Comparison of ENCODE assay signal across 24 cellular contexts in genomic region chr4:155805016-155805415, GRCh38. TPM values are rescaled to one million over a fixed set of nuclear protein-coding genes. Genes with fewer than 3 reads are reported as not detected.
A peak's percentile ranks its signal among the peaks of the same experiment; 100 is the strongest.
DNase-seq lines count a peak whose midpoint lies in the region; ATAC-seq and TF ChIP-seq lines count a peak whose summit lies in the region.
"Had no signal": no experiment of that assay in that cellular context is flagged by ENCODE, and none has a peak within 500 bp of the region (broad histone marks: within the 10 kb centered on the region; RNA-seq: fewer than 3 reads in every experiment).

No MANE protein-coding gene starts in this region.

- no peak overlapping the region for H3K4me3 Mint-ChIP-seq in immature natural killer cell

- POLR2A ChIA-PET in SK-N-SH (lab: Yijun Ruan, JAX): no interaction called here

- TF ChIP-seq CTCF in SK-N-SH (IDR thresholded peaks at IDR 0.05) (no peak), cardiac fibroblast (IDR thresholded peaks at IDR 0.05; ENCODE audit: low read depth, low read length) (no peak)

- H3K9ac ChIP-seq in SK-N-SH (no peak overlapping the region), muscle layer of colon (ENCODE audit: low read length) (no peak overlapping the region)

- no peak overlapping the region for H3K27ac Mint-ChIP-seq in immature natural killer cell

- no peaks in the 10 kb centered on the region for H3K79me2 ChIP-seq in SK-N-SH (ENCODE audit: insufficient read depth)

- H3K4me1 Mint-ChIP-seq in immature natural killer cell: no peaks in the 10 kb centered on the region

- no peaks in the 10 kb centered on the region for H4K20me1 ChIP-seq in SK-N-SH (ENCODE audit: insufficient read depth)

- DNase-seq in SK-N-SH (no peak), cardiac fibroblast (ENCODE audit: low read depth in 2 of 2) (peak; percentile 39 to 58), immature natural killer cell (no peak), iPS-NIHi7 (ENCODE audit: extremely low spot score) (no peak), NCI-H2227 (lab: John Stamatoyannopoulos, UW; ENCODE audit: unreplicated experiment) (no peak)
- DNase-seq: activated CD4-positive, alpha-beta T cell treated with anti-CD3 and anti-CD28 coated beads for 48 hours; activated CD8-positive, alpha-beta memory T cell treated with anti-CD3 and anti-CD28 coated beads, Interleukin-2, amount 50 U/mL, for 4 hours; activated effector memory CD4-positive, alpha-beta T cell treated with anti-CD3 and anti-CD28 coated beads, Interleukin-2, amount 50 U/mL, for 16 hours; amygdala; C1 segment of cervical spinal cord; cortex of kidney; MM.1S; NCI-H1694; NCI-H446 treated with DMSO at 0.1 percent for 48 hours; NK-92 treated with Interleukin-12 subunit alpha and Interleukin-12 subunit beta, amount 100 ng/mL, for 24 hours; occipital lobe; stimulated activated CD4-positive, alpha-beta T cell treated with anti-CD3 and anti-CD28 coated beads, Interleukin-4, amount 100 ng/mL, for 4 hours had no signal

- H3K4me1 ChIP-seq in SK-N-SH (ENCODE audit: control insufficient read depth in 1 of 2, insufficient read depth in 2 of 2, low read depth in 1 of 2, low read length in 1 of 2): 0 out of 4 replicates have a peak, but pooled peaks cover 0 to 3% of the 10 kb centered on the region in 2 experiments
- H3K4me1 ChIP-seq in muscle layer of colon (ENCODE audit: insufficient read depth, low read length): peaks cover 48% of the 10 kb centered on the region
- H3K4me1 ChIP-seq: suprapubic skin had no signal

- H3K27ac ChIP-seq in SK-N-SH (ENCODE audit: low read depth in 2 of 2, low read length in 1 of 2) (peak overlapping the region in 1 of 2 experiments; percentile 53; a peak in 2 of 4 replicates), muscle layer of colon (ENCODE audit: low read depth, low read length) (peak overlapping the region; percentile 48)
- H3K27ac ChIP-seq: 22Rv1, suprapubic skin had no signal

- H3F3A ChIP-seq in SK-N-SH (replicated peaks; ENCODE audit: insufficient read depth): peaks cover 8% of the 10 kb centered on the region

- H3K9me3 Mint-ChIP-seq in immature natural killer cell: no peaks in the 10 kb centered on the region

- H3K27me3 ChIP-seq in SK-N-SH (ENCODE audit: insufficient read depth): no peaks in the 10 kb centered on the region
- no peaks in the 10 kb centered on the region for H3K27me3 ChIP-seq in muscle layer of colon (ENCODE audit: control insufficient read depth in 1 of 2, insufficient read depth in 2 of 2, low read length in 2 of 2)
- H3K27me3 ChIP-seq: suprapubic skin had no signal

- CTCF ChIA-PET in SK-N-SH (lab: Yijun Ruan, JAX): interaction anchor here (1.0 kb wide), 1 partner anchor 401 kb away, joined by 4 read pairs; no protein-coding TSS in a partner anchor

- peaks cover 0 to 3% (median 0%) of the 10 kb centered on the region in 3 donors for H3K27me3 Mint-ChIP-seq in immature natural killer cell (ENCODE audit: low read depth in 3 of 3)

- peak overlapping the region; percentile 20; the same call in 1 of the 2 replicates for H2AFZ ChIP-seq in SK-N-SH (ENCODE audit: low read depth)

- ATAC-seq in SK-N-SH treated with all-trans-retinoic acid at 6 μM for 48 hours (no peak), GM19035 (IDR thresholded peaks at IDR 0.05; ENCODE audit: unreplicated experiment) (no peak)
- ATAC-seq: HepG2 had no signal

- peaks cover 0 to 10% (median 7%) of the 10 kb centered on the region in 3 donors for H3K36me3 Mint-ChIP-seq in immature natural killer cell

- H3K4me3 ChIP-seq in SK-N-SH (ENCODE audit: low read depth in 2 of 2, low read length in 1 of 2) (no peak overlapping the region), cardiac fibroblast (replicated peaks in 1 of 2; ENCODE audit: low read depth in 2 of 2, low read length in 2 of 2) (no peak overlapping the region), muscle layer of colon (ENCODE audit: low read depth in 1 of 2, low read length in 2 of 2) (no peak overlapping the region)
- H3K4me3 ChIP-seq: skin epidermis, suprapubic skin had no signal

- 79% methylated on average over 1 of the region's 1 CpG for WGBS in SK-N-SH (ENCODE audit: low lambda C conversion rate)

- TF ChIP-seq RAD21 in SK-N-SH (IDR thresholded peaks at IDR 0.05; ENCODE audit: low read length): no peak

- no peaks in the 10 kb centered on the region for H3K9me3 ChIP-seq in SK-N-SH
- no peaks in the 10 kb centered on the region for H3K9me3 ChIP-seq in muscle layer of colon (ENCODE audit: low read length)
- H3K9me3 ChIP-seq: suprapubic skin had no signal

- H3K4me2 ChIP-seq in SK-N-SH: peak overlapping the region; percentile 42; the same call in 1 of the 2 replicates

- no peak for TF ChIP-seq EP300 in SK-N-SH (IDR thresholded peaks at IDR 0.05; ENCODE audit: borderline replicate concordance in 1 of 2, low read depth in 1 of 2, low read length in 1 of 2)

- no peaks in the 10 kb centered on the region for H3K9me2 ChIP-seq in SK-N-SH

- no peaks in the 10 kb centered on the region for H3K36me3 ChIP-seq in SK-N-SH (replicated peaks in 1 of 2; ENCODE audit: control insufficient read depth in 1 of 2, insufficient read depth in 2 of 2, low read length in 1 of 2)
- peaks cover 14% of the 10 kb centered on the region for H3K36me3 ChIP-seq in muscle layer of colon (ENCODE audit: insufficient read depth, low read length)
- H3K36me3 ChIP-seq: suprapubic skin had no signal

TF ChIP-seq in SK-N-SH, 30 proteins besides CTCF, POLR2A, EP300 and RAD21 (continues in another document):
- no peak for TF ChIP-seq GABPA (IDR thresholded peaks at IDR 0.05; ENCODE audit: low read depth)
- TF ChIP-seq ELF1 (IDR thresholded peaks at IDR 0.05): no peak
- no peak for TF ChIP-seq TEAD4 (IDR thresholded peaks at IDR 0.05; ENCODE audit: borderline replicate concordance, insufficient read depth)
- no peak for TF ChIP-seq MEF2A (IDR thresholded peaks at IDR 0.05; ENCODE audit: borderline replicate concordance, low read depth)
- no peak for TF ChIP-seq TAF1 (IDR thresholded peaks at IDR 0.05; ENCODE audit: borderline replicate concordance, low read depth, low read length)
- TF ChIP-seq CHD2 (IDR thresholded peaks at IDR 0.05; ENCODE audit: low read length, partially characterized antibody): no peak
- TF ChIP-seq TCF12 (IDR thresholded peaks at IDR 0.05): no peak
- no peak for TF ChIP-seq MXI1 (IDR thresholded peaks at IDR 0.05; ENCODE audit: low read depth, low read length)
- TF ChIP-seq RXRA (IDR thresholded peaks at IDR 0.05; ENCODE audit: borderline replicate concordance, low read depth): no peak
- TF ChIP-seq ZBTB33 (IDR thresholded peaks at IDR 0.05; ENCODE audit: borderline replicate concordance, low read depth): no peak

TF ChIP-seq in SK-N-SH treated with all-trans-retinoic acid at 6 μM for 48 hours, 23 proteins besides CTCF, POLR2A, EP300 and RAD21 (continues in another document):
- TF ChIP-seq TCF4 (CRISPR knock-in tag; IDR thresholded peaks at IDR 0.05; ENCODE audit: borderline replicate concordance) (no peak), BACH2 (CRISPR knock-in tag; IDR thresholded peaks at IDR 0.05; ENCODE audit: borderline replicate concordance) (no peak), OSR1 (CRISPR knock-in tag; IDR thresholded peaks at IDR 0.05) (no peak), SNAI2 (CRISPR knock-in tag; IDR thresholded peaks at IDR 0.05) (no peak), ESRRG (CRISPR knock-in tag; IDR thresholded peaks at IDR 0.05) (no peak), GLIS3 (CRISPR knock-in tag; IDR thresholded peaks at IDR 0.05) (no peak), CSDC2 (CRISPR knock-in tag; IDR thresholded peaks at IDR 0.05) (no peak), CSRNP3 (CRISPR knock-in tag; IDR thresholded peaks at IDR 0.05) (no peak), ZC3H10 (CRISPR knock-in tag; IDR thresholded peaks at IDR 0.05) (no peak), TSHZ2 (CRISPR knock-in tag; IDR thresholded peaks at IDR 0.05) (no peak), ZNF70 (CRISPR knock-in tag; IDR thresholded peaks at IDR 0.05) (no peak), PPARA (CRISPR knock-in tag; IDR thresholded peaks at IDR 0.05; ENCODE audit: borderline replicate concordance) (no peak), ZFP3 (CRISPR knock-in tag; IDR thresholded peaks at IDR 0.05) (no peak)

RNA-seq across cellular contexts. Expression of gene GUCY1B1, which starts 46.2 kb away (rescaled TPM):
- polyA plus RNA-seq in SK-N-SH (2012; rRNA removed): 0.36 and 0.38 TPM in 2 replicates
- polyA plus RNA-seq in SK-N-SH (2012; cell fraction: cytosol; rRNA removed): 0.51 and 0.54 TPM in 2 replicates
- polyA plus RNA-seq in SK-N-SH (2012; cell fraction: nucleus; rRNA removed): 0.20 and 0.33 TPM in 2 replicates
- polyA plus RNA-seq in immature natural killer cell: 1 to 10 TPM; 4.0 to 7.8 (median 4.3) TPM
- polyA plus RNA-seq: HepG2 had no signal

Comparison
In these comparisons a context has a peak if more than half of its experiments do, and no peak if none do; other contexts are left out.
1. DNase-seq: peak in cardiac fibroblast (2 of 2); none in SK-N-SH (single experiment), immature natural killer cell (0 of 3), iPS-NIHi7 (single experiment) and NCI-H2227 (single experiment).